31 cellular contexts compared by ENCODE assay signal in genomic region chr3:27452368-27453090, GRCh38.
DNase-seq lines count a peak whose midpoint lies in the region; ATAC-seq, FAIRE-seq and TF ChIP-seq lines count a peak whose summit lies in the region.
"Had no signal": no experiment of that assay in that cellular context is flagged by ENCODE, and none has a peak within 500 bp of the region (broad histone marks: within the 10 kb centered on the region; RNA-seq: fewer than 3 reads in every experiment).

No MANE protein-coding gene starts in this region.

- H3K27ac ChIP-seq in OCI-LY3 (ENCODE audit: low read length): 0 out of 2 replicates have a peak overlapping the region, but pooled peaks have one; percentile 0
- H3K27ac ChIP-seq: BLaER1, breast epithelium, epithelial cell of prostate, left ventricle myocardium inferior, prostate gland had no signal

- no peak overlapping the region for H3K4me3 Mint-ChIP-seq in central memory CD8-positive, alpha-beta T cell
- H3K4me3 Mint-ChIP-seq in nephron progenitor cell: no peak overlapping the region
- H3K4me3 Mint-ChIP-seq: activated naive CD8-positive, alpha-beta T cell; naive thymus-derived CD4-positive, alpha-beta T cell; type B pancreatic cell had no signal

- peak; percentile 66 for FAIRE-seq in G401.6 (lab: Jason Lieb, UNC)

- H3K4me1 Mint-ChIP-seq in central memory CD8-positive, alpha-beta T cell: peaks cover 40% of the 10 kb centered on the region
- H3K4me1 Mint-ChIP-seq in nephron progenitor cell: peaks cover 8% of the 10 kb centered on the region

- H2AFZ ChIP-seq in OCI-LY3 (ENCODE audit: low read depth, low read length): no peak overlapping the region

- H3K4me1 ChIP-seq in OCI-LY3 (ENCODE audit: low read length): peaks cover 19% of the 10 kb centered on the region
- H3K4me1 ChIP-seq: breast epithelium, prostate gland had no signal

- no peaks in the 10 kb centered on the region for H3K27me3 ChIP-seq in OCI-LY3 (ENCODE audit: low read depth, low read length)
- H3K27me3 ChIP-seq: BLaER1, breast epithelium, sigmoid colon had no signal

- peak overlapping the region; percentile 74 for H3K27ac Mint-ChIP-seq in central memory CD8-positive, alpha-beta T cell (ENCODE audit: low read depth)
- H3K27ac Mint-ChIP-seq in nephron progenitor cell: peak overlapping the region; percentile 80
- H3K27ac Mint-ChIP-seq: activated naive CD8-positive, alpha-beta T cell; type B pancreatic cell had no signal

- no peaks in the 10 kb centered on the region for H3K9me3 Mint-ChIP-seq in central memory CD8-positive, alpha-beta T cell
- H3K9me3 Mint-ChIP-seq in nephron progenitor cell: no peaks in the 10 kb centered on the region
- H3K9me3 Mint-ChIP-seq: naive thymus-derived CD4-positive, alpha-beta T cell; type B pancreatic cell had no signal

- H3K79me2 ChIP-seq in OCI-LY3 (ENCODE audit: low read length): peaks cover 81% of the 10 kb centered on the region

- peaks cover 13% of the 10 kb centered on the region for H3K36me3 Mint-ChIP-seq in central memory CD8-positive, alpha-beta T cell (ENCODE audit: insufficient read depth)
- H3K36me3 Mint-ChIP-seq in nephron progenitor cell (ENCODE audit: low read depth): peaks cover 68% of the 10 kb centered on the region

- H3K4me3 ChIP-seq in OCI-LY3 (ENCODE audit: low read length): no peak overlapping the region
- H3K4me3 ChIP-seq: BLaER1, breast epithelium, left ventricle myocardium inferior, prostate gland, sigmoid colon had no signal

- H3K9me3 ChIP-seq in OCI-LY3 (ENCODE audit: insufficient read depth, low read length): no peaks in the 10 kb centered on the region
- H3K9me3 ChIP-seq: BLaER1, breast epithelium, left ventricle myocardium inferior, prostate gland, sigmoid colon had no signal

- peaks cover 15% of the 10 kb centered on the region for H4K20me1 ChIP-seq in OCI-LY3 (ENCODE audit: insufficient read depth, low read length)

- TF ChIP-seq CTCF in OCI-LY3 (IDR thresholded peaks at IDR 0.05; ENCODE audit: low read depth, low read length) (no peak), nephron progenitor cell (IDR thresholded peaks at IDR 0.05) (no peak)

- 0 out of 2 replicates have a peak overlapping the region, but pooled peaks have one; percentile 6 for H3K4me2 ChIP-seq in OCI-LY3 (ENCODE audit: low read length)
- H3K4me2 ChIP-seq: BLaER1 had no signal

- peaks cover 34% of the 10 kb centered on the region for H3K36me3 ChIP-seq in OCI-LY3 (replicated peaks; ENCODE audit: low read depth, low read length)
- H3K36me3 ChIP-seq: breast epithelium, prostate gland had no signal

- H3K27me3 Mint-ChIP-seq in central memory CD8-positive, alpha-beta T cell: no peaks in the 10 kb centered on the region
- no peaks in the 10 kb centered on the region for H3K27me3 Mint-ChIP-seq in nephron progenitor cell (ENCODE audit: low read depth, poor library complexity)
- H3K27me3 Mint-ChIP-seq: activated naive CD8-positive, alpha-beta T cell; naive thymus-derived CD4-positive, alpha-beta T cell; type B pancreatic cell had no signal

- no peak for DNase-seq in central memory CD8-positive, alpha-beta T cell (ENCODE audit: low spot score in 2 of 2)
- no peak for DNase-seq in nephron progenitor cell
- DNase-seq in GM19240 (ENCODE audit: insufficient read length, low spot score): no peak
- DNase-seq in inferior parietal cortex (ENCODE audit: extremely low spot score): no peak
- no peak for DNase-seq in SIG-M5 treated with dmso at 0.1 percent for 504 hours (lab: John Stamatoyannopoulos, UW; ENCODE audit: unreplicated experiment)
- DNase-seq: activated CD4-positive, alpha-beta T cell treated with anti-CD3 and anti-CD28 coated beads for 4 hours; activated CD8-positive, alpha-beta memory T cell treated with anti-CD3 and anti-CD28 coated beads for 24 hours; activated effector memory CD4-positive, alpha-beta T cell treated with anti-CD3 and anti-CD28 coated beads, Interleukin-2, amount 50 U/mL, for 16 hours; activated T-cell treated with anti-CD3 and anti-CD28 coated beads for 4 hours; glutamatergic neuron; islet precursor cell; left ventricle myocardium inferior; naive thymus-derived CD4-positive, alpha-beta T cell; NCI-H1048; NCI-H187; NCI-H2171 treated with DMSO at 0.1 percent for 48 hours; NCI-H510A; OCI-M1; sigmoid colon; stimulated activated CD4-positive, alpha-beta T cell treated with anti-CD3 and anti-CD28 coated beads, Interleukin-4, amount 100 ng/mL, for 24 hours; substantia nigra; T-helper 9 cell had no signal

- no peak overlapping the region for H3K9ac ChIP-seq in OCI-LY3 (ENCODE audit: low read length)
- H3K9ac ChIP-seq: BLaER1 had no signal

- no peak for ATAC-seq in central memory CD8-positive, alpha-beta T cell (replicated peaks; ENCODE audit: extremely low read depth, poor library complexity, severe bottlenecking)
- ATAC-seq in HG03442 (IDR thresholded peaks at IDR 0.05; ENCODE audit: unreplicated experiment): no peak
- ATAC-seq: naive thymus-derived CD4-positive, alpha-beta T cell had no signal
